ENCODE assay signal across 16 cellular contexts in the genomic region with DNA sequence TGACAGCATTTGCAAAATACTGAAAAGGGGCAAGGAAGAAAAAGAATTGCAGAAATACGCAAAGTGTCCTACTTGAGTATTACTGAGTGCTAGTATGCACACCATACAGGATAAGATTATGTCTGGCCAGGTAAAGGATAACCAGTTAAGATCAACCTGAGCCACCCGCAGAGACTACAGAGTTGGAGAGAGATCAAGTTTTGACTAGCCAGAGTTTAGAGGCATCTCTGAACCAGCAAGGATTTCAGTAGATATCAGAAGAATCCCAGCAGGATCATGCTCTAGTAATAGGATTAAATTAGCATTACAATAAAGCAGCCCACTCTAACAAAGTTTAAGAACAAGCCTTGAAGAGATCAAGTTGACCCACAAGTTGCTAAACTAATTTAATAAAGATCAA.
DNase-seq lines count a peak whose midpoint lies in the region; ATAC-seq, FAIRE-seq and TF ChIP-seq lines count a peak whose summit lies in the region.
"Had no signal": no experiment of that assay in that cellular context is flagged by ENCODE, and none has a peak within 500 bp of the region (broad histone marks: within the 10 kb centered on the region; RNA-seq: fewer than 3 reads in every experiment).

No MANE protein-coding gene starts in this region.

- H4K5ac ChIP-seq in H1 (ENCODE audit: insufficient read length, low read depth, low read length) = no peak overlapping the region

- H3K4me1 Mint-ChIP-seq in GM23338 = peaks cover 22% of the 10 kb centered on the region; the same call in 2 of the 3 replicates
- H3K4me1 Mint-ChIP-seq: CD4-positive, alpha-beta memory T cell had no signal

- no peak overlapping the region for H3K4ac ChIP-seq in H1 (replicated peaks; ENCODE audit: insufficient read length, low read depth, low read length)
- H3K4ac ChIP-seq in neuronal stem cell (ENCODE audit: low read length) = no peak overlapping the region

- no peaks in the 10 kb centered on the region for H3K79me1 ChIP-seq in H1 (ENCODE audit: low read depth, low read length)
- no peaks in the 10 kb centered on the region for H3K79me1 ChIP-seq in neuronal stem cell (ENCODE audit: low read depth, low read length)

- no peak overlapping the region for H2AK5ac ChIP-seq in H1 (ENCODE audit: low read depth, low read length)
- no peak overlapping the region for H2AK5ac ChIP-seq in neuronal stem cell (ENCODE audit: low read depth, low read length)

- H4K20me1 ChIP-seq in GM23338 (replicated peaks; ENCODE audit: insufficient read depth) = 0 out of 2 replicates have a peak, but pooled peaks cover 3% of the 10 kb centered on the region
- H4K20me1 ChIP-seq in H1 (replicated peaks in 1 of 2; ENCODE audit: control insufficient read depth in 1 of 2, insufficient read depth in 2 of 2, low read length in 2 of 2) = no peaks in the 10 kb centered on the region
- no peaks in the 10 kb centered on the region for H4K20me1 ChIP-seq in osteoblast (ENCODE audit: insufficient read depth, low read length)

- H3K18ac ChIP-seq in H1 (ENCODE audit: extremely low read depth, low read length) (no peak overlapping the region), neuronal stem cell (ENCODE audit: low read length) (no peak overlapping the region)

- H4K8ac ChIP-seq in H1 (ENCODE audit: extremely low read depth, insufficient read depth, low read length) (no peak overlapping the region), neuronal stem cell (ENCODE audit: low read depth, low read length) (no peak overlapping the region)

- DNase-seq in GM23338 (ENCODE audit: low spot score) = no peak
- no peak for DNase-seq in H1 (ENCODE audit: low read depth in 1 of 2, low spot score in 2 of 2)
- DNase-seq in neuronal stem cell (ENCODE audit: low spot score) = no peak
- DNase-seq in osteoblast (ENCODE audit: insufficient read length, low spot score, missing footprints) = no peak
- DNase-seq: Calu3; CD4-positive, alpha-beta memory T cell; COR-L47; DMS53; DMS79 treated with DMSO at 0.1 percent for 48 hours; GM23248 had no signal

- H3K79me2 ChIP-seq in GM23338 (replicated peaks; ENCODE audit: insufficient read depth) (peaks cover 48% of the 10 kb centered on the region), H1 (ENCODE audit: control insufficient read depth in 1 of 2, insufficient read depth in 2 of 2, low read length in 2 of 2) (peaks cover 0 to 5% of the 10 kb centered on the region in 2 experiments; a peak in 2 of 4 replicates), osteoblast (ENCODE audit: insufficient read depth, low read length) (no peaks in the 10 kb centered on the region)

- H2BK120ac ChIP-seq in H1 (replicated peaks; ENCODE audit: low read depth, low read length) (no peak overlapping the region), neuronal stem cell (ENCODE audit: low read depth, low read length) (no peak overlapping the region)

- H3F3A ChIP-seq in GM23338 (replicated peaks; ENCODE audit: low read depth) = no peaks in the 10 kb centered on the region

- ATAC-seq in GM23338 (peak; percentile 62; the same call in 2 of the 3 replicates), HG02759 (IDR thresholded peaks at IDR 0.05; ENCODE audit: unreplicated experiment) (no peak), gastroesophageal sphincter (no peak)

- H2BK15ac ChIP-seq in H1 (ENCODE audit: low read length) (no peak overlapping the region), neuronal stem cell (ENCODE audit: low read length) (no peak overlapping the region)

- H3K27me3 Mint-ChIP-seq in GM23338 (ENCODE audit: insufficient read depth, low read depth, poor library complexity) = no peaks in the 10 kb centered on the region
- H3K27me3 Mint-ChIP-seq: CD4-positive, alpha-beta memory T cell had no signal

- H3K4me2 ChIP-seq in GM23338 = peak overlapping the region; percentile 17
- H3K4me2 ChIP-seq in H1 (ENCODE audit: insufficient read depth in 1 of 2, low read depth in 2 of 2, low read length in 2 of 2) = no peak overlapping the region; a peak in 1 of 4 replicates
- H3K4me2 ChIP-seq in neuronal stem cell (ENCODE audit: insufficient read depth, low read length, poor library complexity, severe bottlenecking) = peak overlapping the region; percentile 11
- H3K4me2 ChIP-seq in osteoblast (ENCODE audit: insufficient read depth, low read length) = no peak overlapping the region

- TF ChIP-seq POLR2A in H1 (IDR thresholded peaks at IDR 0.05; ENCODE audit: control extremely low read depth in 1 of 2, low read depth in 2 of 2, low read length in 2 of 2) (no peak), gastroesophageal sphincter (IDR thresholded peaks at IDR 0.05) (no peak)

- TF ChIP-seq CTCF in GM23338 (conservative IDR thresholded peaks at IDR 0.05; ENCODE audit: low read depth in 2 of 2) = no peak
- TF ChIP-seq CTCF in H1 (IDR thresholded peaks at IDR 0.05; ENCODE audit: control extremely low read depth in 1 of 3, insufficient read depth in 1 of 3, low read depth in 1 of 3, low read length in 3 of 3) = no peak
- TF ChIP-seq CTCF in gastroesophageal sphincter (IDR thresholded peaks at IDR 0.05) = no peak
- TF ChIP-seq CTCF in osteoblast (IDR thresholded peaks at IDR 0.05; ENCODE audit: extremely low read depth, low read depth, low read length) = no peak

- no peaks in the 10 kb centered on the region for H3K9me2 ChIP-seq in GM23338 (ENCODE audit: insufficient read depth)

- H3K9ac ChIP-seq in H1 (replicated peaks in 1 of 4; ENCODE audit: extremely low read depth in 1 of 4, low read depth in 3 of 4, low read length in 3 of 4) = no peak overlapping the region
- H3K9ac ChIP-seq in neuronal stem cell (ENCODE audit: low read depth, low read length, poor library complexity) = no peak overlapping the region
- H3K9ac ChIP-seq: GM23248 had no signal

- peaks cover 13% of the 10 kb centered on the region; the same call in 2 of the 3 replicates for H3K36me3 Mint-ChIP-seq in GM23338 (ENCODE audit: low read depth)
- H3K36me3 Mint-ChIP-seq: CD4-positive, alpha-beta memory T cell had no signal

- H3K4me3 Mint-ChIP-seq in GM23338 = no peak overlapping the region
- H3K4me3 Mint-ChIP-seq: CD4-positive, alpha-beta memory T cell had no signal

- no peaks in the 10 kb centered on the region for H3K36me3 ChIP-seq in GM23338 (ENCODE audit: insufficient read depth)
- no peaks in the 10 kb centered on the region for H3K36me3 ChIP-seq in H1 (ENCODE audit: control insufficient read depth in 2 of 4, insufficient read depth in 4 of 4, low read length in 3 of 4)
- H3K36me3 ChIP-seq in neuronal stem cell (replicated peaks in 1 of 2; ENCODE audit: control insufficient read depth in 2 of 2, insufficient read depth in 2 of 2, low read length in 2 of 2) = no peaks in the 10 kb centered on the region
- H3K36me3 ChIP-seq in gastroesophageal sphincter = no peaks in the 10 kb centered on the region
- H3K36me3 ChIP-seq in osteoblast (ENCODE audit: insufficient read depth, low read length) = no peaks in the 10 kb centered on the region
- H3K36me3 ChIP-seq: HAP-1 had no signal

- H3K27ac ChIP-seq in GM23338 (ENCODE audit: low read depth) (0 out of 2 replicates have a peak overlapping the region, but pooled peaks have one; percentile 18), H1 (ENCODE audit: low read depth, low read length) (no peak overlapping the region), neuronal stem cell (replicated peaks; ENCODE audit: low read length) (no peak overlapping the region), gastroesophageal sphincter (no peak overlapping the region), osteoblast (ENCODE audit: low read depth, low read length) (no peak overlapping the region)
- H3K27ac ChIP-seq: GM23248 had no signal

- peaks cover 20% of the 10 kb centered on the region for H3K4me1 ChIP-seq in GM23338 (ENCODE audit: insufficient read depth)
- H3K4me1 ChIP-seq in H1 (replicated peaks in 1 of 4; ENCODE audit: control insufficient read depth in 3 of 4, insufficient read depth in 4 of 4, low read length in 3 of 4) = no peaks in the 10 kb centered on the region
- H3K4me1 ChIP-seq in neuronal stem cell (ENCODE audit: control insufficient read depth in 2 of 2, insufficient read depth in 1 of 2, low read depth in 1 of 2, low read length in 2 of 2) = no peaks in the 10 kb centered on the region
- no peaks in the 10 kb centered on the region for H3K4me1 ChIP-seq in gastroesophageal sphincter
- H3K4me1 ChIP-seq in osteoblast (ENCODE audit: insufficient read depth, low read length) = no peaks in the 10 kb centered on the region
- H3K4me1 ChIP-seq: HAP-1 had no signal

- H3K23ac ChIP-seq in H1 (ENCODE audit: insufficient read length) = no peak overlapping the region
- no peak overlapping the region for H3K23ac ChIP-seq in neuronal stem cell (ENCODE audit: low read depth, low read length, poor library complexity)

- CTCF ChIA-PET in H1 (lab: Charles Lee; ENCODE audit: partially characterized antibody) = interaction anchor here (1.1 kb wide), 1 partner anchor 11 kb away, joined by 3 read pairs; no protein-coding TSS in a partner anchor

- H3K4me3 ChIP-seq in GM23338 (0 out of 2 replicates have a peak overlapping the region, but pooled peaks have one; percentile 19), H1 (ENCODE audit: extremely low read depth in 1 of 4, insufficient read depth in 2 of 4, low read depth in 3 of 4, low read length in 4 of 4) (0 out of 8 replicates have a peak overlapping the region, but pooled peaks of 1 of the 4 experiments have one; percentile 12), neuronal stem cell (ENCODE audit: low read length in 2 of 2) (no peak overlapping the region), gastroesophageal sphincter (no peak overlapping the region), osteoblast (ENCODE audit: insufficient read depth, low read length) (no peak overlapping the region)
- H3K4me3 ChIP-seq: GM23248, HAP-1 had no signal

- FAIRE-seq in H1 (lab: Jason Lieb, UNC) = peak; percentile 75
- FAIRE-seq: G401.6, GM12892, H54 had no signal

- TF ChIP-seq RAD21 in H1 (IDR thresholded peaks at IDR 0.05 in 1 of 2, conservative IDR thresholded peaks at IDR 0.05 in 1 of 2; ENCODE audit: low read depth in 2 of 2, low read length in 2 of 2) = no peak

- H2AFZ ChIP-seq in GM23338 (no peak overlapping the region), H1 (ENCODE audit: low read length) (no peak overlapping the region), neuronal stem cell (ENCODE audit: low read length) (no peak overlapping the region), osteoblast (ENCODE audit: low read length) (no peak overlapping the region)
- H2AFZ ChIP-seq: GM23248 had no signal

- POLR2A ChIA-PET in H1 (lab: Charles Lee; ENCODE audit: partially characterized antibody) = no interaction called here

- H2BK12ac ChIP-seq in H1 (ENCODE audit: low read depth, low read length) (no peak overlapping the region), neuronal stem cell (ENCODE audit: low read length) (no peak overlapping the region)

- peak overlapping the region; percentile 12; the same call in 1 of the 2 replicates for H3K27ac Mint-ChIP-seq in GM23338
- H3K27ac Mint-ChIP-seq: CD4-positive, alpha-beta memory T cell had no signal

- TF ChIP-seq EP300 in H1 (IDR thresholded peaks at IDR 0.05; ENCODE audit: borderline replicate concordance in 1 of 2, low read depth in 2 of 2, low read length in 2 of 2) = no peak
- no peak for TF ChIP-seq EP300 in gastroesophageal sphincter (IDR thresholded peaks at IDR 0.05)

- H3K56ac ChIP-seq in H1 (replicated peaks; ENCODE audit: insufficient read length, low read depth, low read length) = no peak overlapping the region

- H4K91ac ChIP-seq in H1 (replicated peaks; ENCODE audit: insufficient read length, low read length) (no peak overlapping the region), neuronal stem cell (ENCODE audit: low read depth, low read length, poor library complexity) (no peak overlapping the region)

- no peak overlapping the region; the same call in 1 of the 2 replicates for H2BK5ac ChIP-seq in H1 (ENCODE audit: low read depth, low read length)
- no peak overlapping the region for H2BK5ac ChIP-seq in neuronal stem cell (ENCODE audit: low read length)

- H3K9me3 Mint-ChIP-seq in GM23338 = peaks cover 7% of the 10 kb centered on the region; the same call in 1 of the 3 replicates
- H3K9me3 Mint-ChIP-seq: CD4-positive, alpha-beta memory T cell had no signal

- no peaks in the 10 kb centered on the region for H3K23me2 ChIP-seq in H1 (ENCODE audit: low read depth, low read length)

- H3K9me3 ChIP-seq in H1 (ENCODE audit: insufficient read depth in 2 of 2, low read depth in 1 of 2, low read length in 1 of 2) = no peaks in the 10 kb centered on the region
- no peaks in the 10 kb centered on the region for H3K9me3 ChIP-seq in neuronal stem cell (replicated peaks in 1 of 2; ENCODE audit: control insufficient read depth in 2 of 2, insufficient read depth in 1 of 2, low read depth in 1 of 2, low read length in 2 of 2)
- H3K9me3 ChIP-seq in gastroesophageal sphincter = no peaks in the 10 kb centered on the region
- no peaks in the 10 kb centered on the region for H3K9me3 ChIP-seq in osteoblast (ENCODE audit: low read depth, low read length)
- H3K9me3 ChIP-seq: HAP-1 had no signal

- no peak overlapping the region for H2BK20ac ChIP-seq in H1 (ENCODE audit: low read length)

- 53% methylated on average over 2 of the region's 2 CpGs; no CpG with 5 or more reads in 1 of the 2 experiments for WGBS in H1 (ENCODE audit: extremely low coverage in 1 of 2, insufficient coverage in 1 of 2, insufficient read length in 1 of 2, insufficient replicate concordance in 2 of 2, low coverage in 1 of 2, low lambda C conversion rate in 2 of 2, missing lambda C conversion rate in 1 of 2), 2 experiments
- WGBS in neuronal stem cell (ENCODE audit: extremely low coverage in 2 of 2, insufficient read length in 2 of 2, insufficient replicate concordance in 1 of 2), 2 donors = no CpG with 5 or more reads among the region's 2 CpGs
- 89% methylated on average over 2 of the region's 2 CpGs; no CpG with 5 or more reads in 1 of the 2 donors for whole genome bisulfite sequencing in gastroesophageal sphincter (ENCODE audit: low coverage in 1 of 2), 2 donors

- no peaks in the 10 kb centered on the region for H3K27me3 ChIP-seq in GM23338 (ENCODE audit: insufficient read depth)
- H3K27me3 ChIP-seq in H1 (replicated peaks in 1 of 4; ENCODE audit: control insufficient read depth in 3 of 4, extremely low read depth in 1 of 4, insufficient read depth in 3 of 4, low read length in 3 of 4) = no peaks in the 10 kb centered on the region
- no peaks in the 10 kb centered on the region for H3K27me3 ChIP-seq in neuronal stem cell (ENCODE audit: control insufficient read depth in 3 of 3, insufficient read depth in 3 of 3, low read depth in 1 of 3, low read length in 3 of 3)
- no peaks in the 10 kb centered on the region for H3K27me3 ChIP-seq in gastroesophageal sphincter
- H3K27me3 ChIP-seq in osteoblast (ENCODE audit: insufficient read depth, low read length) = no peaks in the 10 kb centered on the region

- H3K14ac ChIP-seq in H1 (ENCODE audit: insufficient read length) (no peak overlapping the region), neuronal stem cell (ENCODE audit: low read length) (no peak overlapping the region)

Comparison
In these comparisons a context has a peak if more than half of its experiments do, and no peak if none do; other contexts are left out.
1. H3K4me2 ChIP-seq: peak in GM23338 (single experiment) and neuronal stem cell (single experiment); none in H1 (0 of 2) and osteoblast (single experiment).